ENCODE assay signal across 27 cellular contexts in genomic region chr10:118495499-118495898, GRCh38.
A peak's percentile ranks its signal among the peaks of the same experiment; 100 is the strongest.
DNase-seq lines count a peak whose midpoint lies in the region; ATAC-seq and TF ChIP-seq lines count a peak whose summit lies in the region.
"Had no signal": no experiment of that assay in that cellular context is flagged by ENCODE, and none has a peak within 500 bp of the region (broad histone marks: within the 10 kb centered on the region; RNA-seq: fewer than 3 reads in every experiment).

No MANE protein-coding gene starts in this region.

- CTCF ChIA-PET in HCT116 (lab: Charles Lee) = interaction anchor here (0.9 kb wide), 1 partner anchor 36 kb away, joined by 3 read pairs; no protein-coding TSS in a partner anchor

- no TSS peak for BruUV-seq in HCT116 (replicated peaks; lab: Mats Ljungman, UMichigan)

- H3K9me2 ChIP-seq in HCT116 (ENCODE audit: insufficient read depth) = no peaks in the 10 kb centered on the region

- H3K9ac ChIP-seq in HCT116 (ENCODE audit: low read length) = no peak overlapping the region
- H3K9ac ChIP-seq: BLaER1 treated with 17β-estradiol and CSF1 and Interleukin-3, amounts not matched to agents 10 nM and 100 nM had no signal

- no peak overlapping the region for H3K27ac ChIP-seq in HCT116 (ENCODE audit: low read depth, low read length)
- H3K27ac ChIP-seq: BLaER1 treated with 17β-estradiol and CSF1 and Interleukin-3, amounts not matched to agents 10 nM and 100 nM; breast epithelium; dorsolateral prefrontal cortex; esophagus squamous epithelium; gastroesophageal sphincter; neutrophil; right lobe of liver; SK-N-MC had no signal

- H3K79me2 ChIP-seq in HCT116 (ENCODE audit: insufficient read depth, low read length) = no peaks in the 10 kb centered on the region

- RAD21 ChIA-PET in HCT116 (lab: Charles Lee; ENCODE audit: low non-redundant PET in 1 of 2, low total read pairs in 2 of 2, uncharacterized antibody in 2 of 2, unreplicated experiment in 2 of 2) = no interaction called here

- POLR2A ChIA-PET in HCT116 (lab: Charles Lee) = no interaction called here

- no peak for ATAC-seq in HCT116
- peak; percentile 32 for ATAC-seq in mucosa of descending colon
- ATAC-seq in GM18502 (IDR thresholded peaks at IDR 0.05; ENCODE audit: poor library complexity, unreplicated experiment) = no peak
- no peak for ATAC-seq in GM18517 (IDR thresholded peaks at IDR 0.05; ENCODE audit: unreplicated experiment)
- ATAC-seq: gastroesophageal sphincter, right lobe of liver had no signal

- intact Hi-C loops in HCT116 (cut with micrococcal nuclease) = no loop called here
- intact Hi-C loops in mucosa of descending colon (cut with DNase I, micrococcal nuclease) = no loop called here

- H3K4me1 ChIP-seq in HCT116 (ENCODE audit: control insufficient read depth in 1 of 2, insufficient read depth in 2 of 2, low read length in 2 of 2) (no peaks in the 10 kb centered on the region), mucosa of descending colon (ENCODE audit: low read depth) (peaks cover 3% of the 10 kb centered on the region)
- H3K4me1 ChIP-seq: breast epithelium, gastroesophageal sphincter, right lobe of liver had no signal

- no peak for TF ChIP-seq RAD21 in HCT116 (IDR thresholded peaks at IDR 0.05; ENCODE audit: low read depth)

- TF ChIP-seq CTCF in HCT116 (IDR thresholded peaks at IDR 0.05 in 2 of 3, conservative IDR thresholded peaks at IDR 0.05 in 1 of 3; ENCODE audit: borderline replicate concordance in 1 of 3, insufficient read depth in 1 of 3, low read depth in 2 of 3, low read length in 2 of 3) = no peak
- no peak for TF ChIP-seq CTCF in mucosa of descending colon (IDR thresholded peaks at IDR 0.05)

- peak; percentile 24 for DNase-seq in AG08395 (ENCODE audit: low spot score)
- no peak for DNase-seq in HCT116 (ENCODE audit: low read depth, low spot score)
- peak; percentile 27 for DNase-seq in astrocyte of the hippocampus (ENCODE audit: low read depth, low spot score)
- no peak for DNase-seq in mucosa of descending colon
- no peak for DNase-seq in stimulated activated naive CD4-positive, alpha-beta T cell (lab: John Stamatoyannopoulos, UW)
- DNase-seq: activated CD4-positive, alpha-beta T cell treated with anti-CD3 and anti-CD28 coated beads, Interleukin-2, amount 50 U/mL, for 4 hours; activated CD8-positive, alpha-beta memory T cell treated with anti-CD3 and anti-CD28 coated beads, Interleukin-2, amount 50 U/mL, for 4 hours; activated naive CD4-positive, alpha-beta T cell treated with anti-CD3 and anti-CD28 coated beads for 36 hours; amygdala; DMS153; dorsolateral prefrontal cortex; esophagus squamous epithelium; hypothalamus; IMR-90; NCI-H1092; NCI-H187 treated with DMSO at 0.1 percent for 48 hours; NCI-H2171; NCI-H510A; right lobe of liver; transverse colon had no signal

- no peaks in the 10 kb centered on the region for H4K20me1 ChIP-seq in HCT116 (ENCODE audit: insufficient read depth)
- H4K20me1 ChIP-seq: BLaER1 treated with 17β-estradiol and CSF1 and Interleukin-3, amounts not matched to agents 10 nM and 100 nM had no signal

- H3K36me3 ChIP-seq in HCT116 (ENCODE audit: control insufficient read depth in 1 of 2, insufficient read depth in 2 of 2, low read length in 2 of 2) = no peaks in the 10 kb centered on the region
- H3K36me3 ChIP-seq in mucosa of descending colon (ENCODE audit: low read depth) = no peaks in the 10 kb centered on the region
- H3K36me3 ChIP-seq: BLaER1 treated with 17β-estradiol and CSF1 and Interleukin-3, amounts not matched to agents 10 nM and 100 nM; breast epithelium; esophagus squamous epithelium; gastroesophageal sphincter; neutrophil; right lobe of liver; transverse colon had no signal

- no peak overlapping the region for H2AFZ ChIP-seq in HCT116 (ENCODE audit: low read depth, low read length, poor library complexity, severe bottlenecking)

- H3K4me3 ChIP-seq in HCT116 (replicated peaks in 1 of 2; ENCODE audit: low read depth in 1 of 2, low read length in 2 of 2) (no peak overlapping the region), mucosa of descending colon (no peak overlapping the region)
- H3K4me3 ChIP-seq: BLaER1 treated with 17β-estradiol and CSF1 and Interleukin-3, amounts not matched to agents 10 nM and 100 nM; breast epithelium; dorsolateral prefrontal cortex; esophagus squamous epithelium; gastroesophageal sphincter; right lobe of liver; SK-N-MC; transverse colon had no signal

- H3K9me3 ChIP-seq in HCT116 (ENCODE audit: control insufficient read depth in 1 of 2, insufficient read depth in 1 of 2, low read depth in 1 of 2, low read length in 2 of 2) = no peaks in the 10 kb centered on the region
- H3K9me3 ChIP-seq in mucosa of descending colon = peaks cover 5% of the 10 kb centered on the region
- H3K9me3 ChIP-seq: breast epithelium, gastroesophageal sphincter, neutrophil, right lobe of liver, transverse colon had no signal

- H3K27me3 ChIP-seq in HCT116 (ENCODE audit: insufficient read depth, low read length) = no peaks in the 10 kb centered on the region
- H3K27me3 ChIP-seq: BLaER1 treated with 17β-estradiol and CSF1 and Interleukin-3, amounts not matched to agents 10 nM and 100 nM; breast epithelium; esophagus squamous epithelium; right lobe of liver; transverse colon had no signal

- no peak for TF ChIP-seq POLR2A in HCT116 (IDR thresholded peaks at IDR 0.05; ENCODE audit: borderline replicate concordance, extremely low read depth, insufficient read depth, insufficient read length)

- H3K4me2 ChIP-seq in HCT116 (ENCODE audit: low read length) = no peak overlapping the region

TF ChIP-seq in HCT116, 20 proteins besides CTCF, POLR2A, EP300 and RAD21:
- TF ChIP-seq FOSL1 (IDR thresholded peaks at IDR 0.05; ENCODE audit: low read depth) (peak; percentile 12; the same call in 1 of the 2 replicates), ZNF274 (IDR thresholded peaks at IDR 0.05; ENCODE audit: low read depth, low read length) (no peak)

Comparison
In these comparisons a context has a peak if more than half of its experiments do, and no peak if none do; other contexts are left out.
1. DNase-seq: peak in AG08395 (single experiment) and astrocyte of the hippocampus (single experiment); none in HCT116 (single experiment), mucosa of descending colon (0 of 3) and stimulated activated naive CD4-positive, alpha-beta T cell (0 of 6).